13 cellular contexts compared by ENCODE assay signal in genomic region chrX:150896632-150897031, GRCh38. TPM values are rescaled to one million over a fixed set of nuclear protein-coding genes. Genes with fewer than 3 reads are reported as not detected.
DNase-seq lines count a peak whose midpoint lies in the region; ATAC-seq, FAIRE-seq and TF ChIP-seq lines count a peak whose summit lies in the region.
"Had no signal": no experiment of that assay in that cellular context is flagged by ENCODE, and none has a peak within 500 bp of the region (broad histone marks: within the 10 kb centered on the region; RNA-seq: fewer than 3 reads in every experiment).

No MANE protein-coding gene starts in this region.

- ATAC-seq in A549 (no peak), WTC11 (no peak), GM21717 (IDR thresholded peaks at IDR 0.05; ENCODE audit: unreplicated experiment) (no peak)
- no peak for ATAC-seq in CD4-positive, alpha-beta T cell (ENCODE audit: poor library complexity)

- no peaks in the 10 kb centered on the region for H3K27me3 ChIP-seq in CD4-positive, alpha-beta T cell (ENCODE audit: control insufficient read depth, insufficient read depth, low read length)
- no peaks in the 10 kb centered on the region for H3K27me3 ChIP-seq in HAP-1 (ENCODE audit: low read depth)

- peaks cover 15% of the 10 kb centered on the region for H3K4me1 ChIP-seq in A549
- peaks cover 22% of the 10 kb centered on the region for H3K4me1 ChIP-seq in HAP-1

- in situ Hi-C loops in HAP-1 (cut with MboI; ENCODE audit: low sequenced_read_pairs), result no loop called here

- H3K27ac ChIP-seq in A549, result no peak overlapping the region
- H3K27ac ChIP-seq in CD4-positive, alpha-beta T cell (ENCODE audit: low read depth, low read length), result no peak overlapping the region
- H3K27ac ChIP-seq: GM23248 had no signal

- FAIRE-seq in A549 (lab: Jason Lieb, UNC), result no peak

- TF ChIP-seq EP300 in A549 (IDR thresholded peaks at IDR 0.05), result no peak

- no peaks in the 10 kb centered on the region for H3K9me3 Mint-ChIP-seq in CD4-positive, alpha-beta T cell
- H3K9me3 Mint-ChIP-seq in WTC11, result peaks cover 3% of the 10 kb centered on the region
- peaks cover 3% of the 10 kb centered on the region for H3K9me3 Mint-ChIP-seq in glutamatergic neuron (ENCODE audit: unreplicated experiment)
- H3K9me3 Mint-ChIP-seq: CD8-positive, alpha-beta memory T cell had no signal

- H3K36me3 Mint-ChIP-seq in CD4-positive, alpha-beta T cell (ENCODE audit: low read depth), result no peaks in the 10 kb centered on the region
- 0 out of 2 replicates have a peak, but pooled peaks cover 2% of the 10 kb centered on the region for H3K36me3 Mint-ChIP-seq in WTC11
- H3K36me3 Mint-ChIP-seq in glutamatergic neuron (ENCODE audit: unreplicated experiment), result no peaks in the 10 kb centered on the region

- WGBS in A549 (ENCODE audit: missing lambda C conversion rate), result 93% methylated on average over 6 of the region's 6 CpGs

- H3K27ac Mint-ChIP-seq in CD4-positive, alpha-beta T cell, result no peak overlapping the region
- H3K27ac Mint-ChIP-seq in WTC11 (peak overlapping the region; percentile 50; the same call in 1 of the 2 replicates), glutamatergic neuron (ENCODE audit: unreplicated experiment) (peak overlapping the region; percentile 48)

- no peak for TF ChIP-seq RAD21 in A549 (conservative IDR thresholded peaks at IDR 0.05 in 1 of 2, IDR thresholded peaks at IDR 0.05 in 1 of 2)

- H3K9me3 ChIP-seq in A549, result no peaks in the 10 kb centered on the region
- no peaks in the 10 kb centered on the region for H3K9me3 ChIP-seq in CD4-positive, alpha-beta T cell (ENCODE audit: control insufficient read depth, low read length)
- H3K9me3 ChIP-seq in HAP-1, result no peaks in the 10 kb centered on the region

- H3K4me2 ChIP-seq in A549, result peak overlapping the region; percentile 83

- POLR2A ChIA-PET in A549 (lab: Yijun Ruan, JAX), result no interaction called here
- POLR2A ChIA-PET in CD4-positive, alpha-beta T cell (lab: Charles Lee), result no interaction called here
- POLR2A ChIA-PET in WTC11 (lab: Charles Lee), result no interaction called here

- H3K4me1 Mint-ChIP-seq in CD4-positive, alpha-beta T cell (ENCODE audit: low read depth), result peaks cover 15% of the 10 kb centered on the region
- peaks cover 30% of the 10 kb centered on the region for H3K4me1 Mint-ChIP-seq in WTC11
- H3K4me1 Mint-ChIP-seq in glutamatergic neuron (ENCODE audit: low read depth, unreplicated experiment), result peaks cover 5% of the 10 kb centered on the region

- H3K4me3 ChIP-seq in A549, result no peak overlapping the region
- no peak overlapping the region for H3K4me3 ChIP-seq in HAP-1

- no peaks in the 10 kb centered on the region for H3K27me3 Mint-ChIP-seq in CD4-positive, alpha-beta T cell
- no peaks in the 10 kb centered on the region for H3K27me3 Mint-ChIP-seq in WTC11 (ENCODE audit: low read depth)
- H3K27me3 Mint-ChIP-seq in glutamatergic neuron (ENCODE audit: unreplicated experiment), result no peaks in the 10 kb centered on the region

- H3K4me3 Mint-ChIP-seq in CD4-positive, alpha-beta T cell, result peak overlapping the region; percentile 62
- H3K4me3 Mint-ChIP-seq in WTC11, result peak overlapping the region; percentile 19; the same call in 1 of the 2 replicates
- no peak overlapping the region for H3K4me3 Mint-ChIP-seq in glutamatergic neuron (ENCODE audit: unreplicated experiment)

- TF ChIP-seq CTCF in A549 (IDR thresholded peaks at IDR 0.05), result no peak
- TF ChIP-seq CTCF in CD4-positive, alpha-beta T cell (IDR thresholded peaks at IDR 0.05), result no peak
- TF ChIP-seq CTCF in WTC11 (IDR thresholded peaks at IDR 0.05), result no peak
- TF ChIP-seq CTCF in glutamatergic neuron (IDR thresholded peaks at IDR 0.05; ENCODE audit: partially characterized antibody, unreplicated experiment), result no peak

- H3K36me3 ChIP-seq in HAP-1 (replicated peaks), result no peaks in the 10 kb centered on the region; the same call in 1 of the 2 replicates

- intact Hi-C loops in CD4-positive, alpha-beta T cell (cut with DNase I, micrococcal nuclease), result loop anchor here (5.0 to 10.0 kb wide), 3 partner anchors 88 to 522 kb away; partner anchors contain the start of genes HMGB3 (in 1 of the 2) and VMA21 (in 1 of the 2)

- TF ChIP-seq POLR2A in A549 (IDR thresholded peaks at IDR 0.05; ENCODE audit: low read length), result no peak

- DNase-seq in A549 (ENCODE audit: low read depth in 1 of 2, low spot score in 1 of 2), result no peak
- no peak for DNase-seq in CD4-positive, alpha-beta T cell
- DNase-seq in WTC11 (ENCODE audit: low spot score), result no peak
- DNase-seq in glutamatergic neuron, result no peak
- no peak for DNase-seq in NCI-H748 (lab: John Stamatoyannopoulos, UW; ENCODE audit: unreplicated experiment)
- no peak for DNase-seq in HAP-1 (ENCODE audit: low spot score in 2 of 2)
- DNase-seq: CD8-positive, alpha-beta memory T cell; Kasumi-1; NCI-H1930; NCI-H2171; NCI-H446 treated with DMSO at 0.1 percent for 48 hours had no signal

- CTCF ChIA-PET in A549 (lab: Yijun Ruan, JAX) (no interaction called here), WTC11 (lab: Charles Lee) (no interaction called here)
- CTCF ChIA-PET in CD4-positive, alpha-beta T cell (lab: Charles Lee), result no interaction called here

TF ChIP-seq in A549, 52 proteins besides CTCF, POLR2A, EP300 and RAD21:
- TF ChIP-seq ATOH8 (CRISPR knock-in tag; IDR thresholded peaks at IDR 0.05; ENCODE audit: low read depth), result no peak
- TF ChIP-seq HES2 (IDR thresholded peaks at IDR 0.05), result no peak
- TF ChIP-seq TP53 (CRISPR knock-in tag; IDR thresholded peaks at IDR 0.05), result no peak
- peak; percentile 50; the same call in 1 of the 2 replicates for TF ChIP-seq KDM1A (IDR thresholded peaks at IDR 0.05; ENCODE audit: low read depth)
- TF ChIP-seq RNF2 (IDR thresholded peaks at IDR 0.05; ENCODE audit: borderline replicate concordance, low read depth), result no peak
- TF ChIP-seq GATA3 (IDR thresholded peaks at IDR 0.05; ENCODE audit: borderline replicate concordance), result no peak
- no peak for TF ChIP-seq KDM5A (IDR thresholded peaks at IDR 0.05)
- TF ChIP-seq ZFP36 (IDR thresholded peaks at IDR 0.05; ENCODE audit: borderline replicate concordance, partially characterized antibody), result peak; percentile 37
- TF ChIP-seq POLR2AphosphoS2 (conservative IDR thresholded peaks at IDR 0.05; ENCODE audit: low read length), result no peak
- no peak for TF ChIP-seq CHD4 (IDR thresholded peaks at IDR 0.05; ENCODE audit: borderline replicate concordance)
- TF ChIP-seq JUN (IDR thresholded peaks at IDR 0.05), result no peak
- no peak for TF ChIP-seq MYC (IDR thresholded peaks at IDR 0.05; ENCODE audit: borderline replicate concordance, low read length)

TF ChIP-seq in WTC11, 78 proteins besides CTCF, POLR2A, EP300 and RAD21 (continues in another document):
- TF ChIP-seq ZNF532 (CRISPR knock-in tag; IDR thresholded peaks at IDR 0.05; ENCODE audit: borderline replicate concordance) (no peak), PRRX2 (CRISPR knock-in tag; IDR thresholded peaks at IDR 0.05) (no peak), FOXJ3 (CRISPR knock-in tag; IDR thresholded peaks at IDR 0.05; ENCODE audit: borderline replicate concordance) (no peak)

RNA-seq across cellular contexts. Expression of gene CD99L2, which starts 1.8 kb away (rescaled TPM):
- polyA plus RNA-seq in A549 (2011; rRNA removed) (65.3 and 66.5 TPM in 2 replicates), A549 (2017; fragmentation: RNase III; extraction: RNeasy Plus Mini Kit Qiagen cat#74134 plus additional on column Dnase treatment) (41.8 to 58.3 TPM (median 50.5 TPM) in 3 replicates)
- polyA plus RNA-seq in A549 (2012; cell fraction: cytosol; rRNA removed), result 42.4 and 52.0 TPM in 2 replicates
- polyA plus RNA-seq in A549 (2012; cell fraction: nucleus; rRNA removed), result 65.3 and 66.7 TPM in 2 replicates
- 67.2 and 68.7 TPM in 2 replicates for polyA minus RNA-seq in A549 (2011; rRNA and poly(A)+ RNA removed)
- 1 to 10 TPM; 5.3 to 6.5 TPM for total RNA-seq in CD4-positive, alpha-beta T cell
- total RNA-seq in WTC11 (2021) (9.4 to 10.5 TPM (median 9.6 TPM) in 3 replicates), glutamatergic neuron (ENCODE audit: unreplicated experiment) (49.9 TPM)
